In the genomic region with DNA sequence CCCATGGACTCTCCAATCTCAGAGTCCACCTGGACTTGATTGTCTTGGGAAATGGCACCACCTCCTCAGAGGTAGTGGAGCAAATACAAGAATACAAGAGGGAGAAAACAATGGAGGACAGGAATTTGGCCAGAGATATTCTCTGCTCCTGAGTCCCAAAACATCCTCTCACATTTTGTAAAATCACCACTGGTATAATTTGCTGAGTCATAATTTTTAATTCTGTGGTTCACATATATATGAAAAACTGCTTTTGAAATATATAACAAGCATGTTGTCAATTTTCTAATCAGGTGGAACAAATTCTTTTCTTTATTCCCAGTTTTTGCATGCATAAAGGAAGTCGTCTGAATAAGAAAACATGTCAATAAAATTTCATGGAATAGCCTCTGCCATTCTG, we compare ENCODE assay signal across 8 cellular contexts.
"Had no signal": no experiment of that assay in that cellular context is flagged by ENCODE, and none has a peak within 500 bp of the region (broad histone marks: within the 10 kb centered on the region; RNA-seq: fewer than 3 reads in every experiment).

No MANE protein-coding gene starts in this region.

- H3K36me3 ChIP-seq: HAP-1 had no signal

- H3K27me3 Mint-ChIP-seq: IgD-negative memory B cell had no signal

- H3K9ac ChIP-seq: GM23248 had no signal

- H3K36me3 Mint-ChIP-seq: IgD-negative memory B cell had no signal

- ATAC-seq: HCT116 had no signal

- H3K4me1 Mint-ChIP-seq: IgD-negative memory B cell had no signal

- H2AFZ ChIP-seq: GM23248 had no signal

- H3K9me3 ChIP-seq: HAP-1 had no signal

- H3K4me3 Mint-ChIP-seq: HFFc6, IgD-negative memory B cell had no signal

- H3K4me3 ChIP-seq: GM23248, HAP-1 had no signal

- H3K27ac ChIP-seq: GM23248, HL-60 had no signal

- H3K27ac Mint-ChIP-seq: HFFc6 had no signal

- DNase-seq: GM23248, H7, HFFc6, KG1 had no signal

- H3K9me3 Mint-ChIP-seq: HFFc6, IgD-negative memory B cell had no signal
